Comparison of ENCODE assay signal across 28 cellular contexts in the genomic region with DNA sequence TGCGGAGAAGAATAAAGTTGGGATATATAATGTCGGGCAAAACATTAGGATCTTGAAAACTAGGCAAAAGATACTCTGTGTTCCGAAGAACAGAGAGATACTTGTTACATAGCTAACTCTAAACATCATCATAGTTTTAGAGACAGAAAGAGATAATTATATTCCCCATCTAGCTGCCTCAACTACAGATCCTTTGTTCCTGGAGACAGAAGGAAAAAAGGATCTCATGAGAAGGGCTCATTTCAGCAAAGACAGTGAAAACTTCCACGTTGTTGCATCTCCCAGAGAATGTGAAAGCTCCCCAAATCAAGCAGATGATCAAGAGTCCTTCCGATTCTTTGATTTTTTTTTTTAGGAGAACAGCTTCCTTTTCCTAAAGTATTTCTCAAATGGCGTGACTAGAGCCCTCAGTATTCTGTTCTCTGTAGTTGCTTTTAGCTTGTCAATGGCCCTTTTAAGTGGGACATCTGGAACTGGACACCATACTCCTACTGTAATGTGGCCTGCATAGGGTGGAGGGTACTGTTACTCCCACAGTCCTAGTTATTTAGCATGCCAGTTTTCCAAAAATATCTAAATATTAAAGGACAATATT.
A peak's percentile ranks its signal among the peaks of the same experiment; 100 is the strongest.
DNase-seq lines count a peak whose midpoint lies in the region; ATAC-seq and TF ChIP-seq lines count a peak whose summit lies in the region.
"Had no signal": no experiment of that assay in that cellular context is flagged by ENCODE, and none has a peak within 500 bp of the region (broad histone marks: within the 10 kb centered on the region; RNA-seq: fewer than 3 reads in every experiment).

No MANE protein-coding gene starts in this region.

- in situ Hi-C loops in GM13976 (cut with MboI; ENCODE audit: low sequenced_read_pairs, unreplicated experiment) = no loop called here

- H3K27me3 ChIP-seq in dorsolateral prefrontal cortex = no peaks in the 10 kb centered on the region
- H3K27me3 ChIP-seq: BE2C had no signal

- peak overlapping the region in 41 of 59 donors; percentile 1 to 85 (median 53) for H3K27ac ChIP-seq in dorsolateral prefrontal cortex
- H3K27ac ChIP-seq: 22Rv1 had no signal

- H3K9me3 Mint-ChIP-seq in activated naive CD4-positive, alpha-beta T cell treated with anti-CD3 and anti-CD28 coated beads, Interleukin-2, amount 50 U/mL, for 72 hours = no peaks in the 10 kb centered on the region

- no peak for ATAC-seq in activated naive CD4-positive, alpha-beta T cell treated with anti-CD3 and anti-CD28 coated beads, Interleukin-2, amount 50 U/mL, for 72 hours
- ATAC-seq: K562, PC-3 had no signal

- intact Hi-C loops in dorsolateral prefrontal cortex (cut with DNase I) = no loop called here

- H3K4me3 ChIP-seq in dorsolateral prefrontal cortex = peak overlapping the region in 25 of 59 donors; percentile 1 to 46 (median 13)
- H3K4me3 ChIP-seq: K562 had no signal

- TF ChIP-seq CTCF in dorsolateral prefrontal cortex (IDR thresholded peaks at IDR 0.05 in 54 of 56, conservative IDR thresholded peaks at IDR 0.05 in 2 of 56; ENCODE audit: low read depth in 1 of 56, partially characterized antibody in 56 of 56) = peak in 1 of 56 donors; percentile 26
- no peak for TF ChIP-seq CTCF in GM13976 (IDR thresholded peaks at IDR 0.05; ENCODE audit: borderline replicate concordance, control extremely low read depth, extremely low read depth, insufficient read depth, missing control alignments)

- no peak overlapping the region for H3K27ac Mint-ChIP-seq in activated naive CD4-positive, alpha-beta T cell treated with anti-CD3 and anti-CD28 coated beads, Interleukin-2, amount 50 U/mL, for 72 hours
- H3K27ac Mint-ChIP-seq: CD14-positive monocyte had no signal

- DNase-seq in Ammon's horn (ENCODE audit: low spot score) = peak; percentile 40
- no peak for DNase-seq in dorsolateral prefrontal cortex
- DNase-seq in medulla oblongata (ENCODE audit: extremely low spot score) = peak; percentile 45
- peak; percentile 58 for DNase-seq in putamen (ENCODE audit: low spot score)
- no peak for DNase-seq in DMS 273 (lab: John Stamatoyannopoulos, UW; ENCODE audit: unreplicated experiment)
- no peak for DNase-seq in GM13976 (ENCODE audit: low spot score)
- DNase-seq in activated naive CD4-positive, alpha-beta T cell treated with anti-CD3 and anti-CD28 coated beads, Interleukin-2, amount 50 U/mL, for 72 hours (ENCODE audit: low spot score in 2 of 2) = no peak
- DNase-seq: BE2C; Calu3; CD8-positive, alpha-beta memory T cell; DMS153; DND-41; H7; MV-4-11; NCI-H1105; NCI-H1436 treated with DMSO at 0.1 percent for 48 hours; NCI-H187 treated with DMSO at 0.1 percent for 48 hours; NCI-H2107; NCI-H446; NCI-H526; NCI-H82; NK-92 treated with Interleukin-12 subunit alpha and Interleukin-12 subunit beta, amount 100 ng/mL, for 24 hours; PC-3; Right ventricle myocardium superior; RPMI8226 had no signal

- no peaks in the 10 kb centered on the region for H3K36me3 Mint-ChIP-seq in activated naive CD4-positive, alpha-beta T cell treated with anti-CD3 and anti-CD28 coated beads, Interleukin-2, amount 50 U/mL, for 72 hours
- H3K36me3 Mint-ChIP-seq: CD14-positive monocyte; CD8-positive, alpha-beta memory T cell had no signal

Comparison
In these comparisons a context has a peak if more than half of its experiments do, and no peak if none do; other contexts are left out.
1. DNase-seq: peak in Ammon's horn (single experiment), medulla oblongata (single experiment) and putamen (single experiment); none in dorsolateral prefrontal cortex (0 of 10), DMS 273 (single experiment), GM13976 (single experiment) and activated naive CD4-positive, alpha-beta T cell treated with anti-CD3 and anti-CD28 coated beads, Interleukin-2, amount 50 U/mL, for 72 hours (0 of 2).